Comparison of ENCODE assay signal across 5 cellular contexts in the genomic region with DNA sequence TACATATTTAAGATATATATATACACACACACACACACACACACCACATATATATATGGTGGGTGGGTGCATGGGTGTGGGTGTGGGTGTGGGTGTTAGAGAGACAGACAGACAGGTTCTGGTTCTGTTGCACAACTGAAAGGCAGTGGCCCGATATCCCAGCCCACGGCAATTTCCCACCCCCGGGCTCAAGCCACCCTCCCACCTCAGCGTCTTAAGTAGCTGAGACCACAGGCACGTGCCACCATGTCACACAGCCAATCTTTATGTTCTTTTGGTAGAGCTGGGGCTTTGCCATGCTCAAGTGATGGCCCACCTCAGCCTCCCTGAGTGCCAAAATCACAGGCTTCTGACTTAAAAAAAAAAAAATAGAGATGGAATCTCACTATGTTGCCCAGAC.
"Had no signal": no experiment of that assay in that cellular context is flagged by ENCODE, and none has a peak within 500 bp of the region (broad histone marks: within the 10 kb centered on the region; RNA-seq: fewer than 3 reads in every experiment).

No MANE protein-coding gene starts in this region.

- DNase-seq: IMR-90 had no signal

- FAIRE-seq: HepG2, HTR-8/SVneo, K562 had no signal

- ATAC-seq: HepG2, K562 had no signal

- H3K4me3 ChIP-seq: K562 had no signal

- H3K27ac ChIP-seq: HL-60 had no signal
